22 cellular contexts compared by ENCODE assay signal in genomic region chr3:16474920-16475319, GRCh38. TPM values are rescaled to one million over a fixed set of nuclear protein-coding genes. Genes with fewer than 3 reads are reported as not detected.
DNase-seq lines count a peak whose midpoint lies in the region; ATAC-seq and TF ChIP-seq lines count a peak whose summit lies in the region.
"Had no signal": no experiment of that assay in that cellular context is flagged by ENCODE, and none has a peak within 500 bp of the region (broad histone marks: within the 10 kb centered on the region; RNA-seq: fewer than 3 reads in every experiment).

No MANE protein-coding gene starts in this region.

- H3K4me3 ChIP-seq in AG04450 (ENCODE audit: low read depth, low read length) (no peak overlapping the region), cardiac fibroblast (replicated peaks in 1 of 2; ENCODE audit: low read depth in 2 of 2, low read length in 2 of 2) (no peak overlapping the region)
- H3K4me3 ChIP-seq: PC-9, right lobe of liver, suprapubic skin had no signal

- H3K9me3 ChIP-seq in AG04450 (ENCODE audit: control insufficient read depth, insufficient read depth, low read length), result peaks cover 5% of the 10 kb centered on the region; the same call in 1 of the 2 replicates
- H3K9me3 ChIP-seq: suprapubic skin had no signal

- no peak for TF ChIP-seq CTCF in AG04450 (IDR thresholded peaks at IDR 0.05; ENCODE audit: low read depth, low read length)
- no peak for TF ChIP-seq CTCF in cardiac fibroblast (IDR thresholded peaks at IDR 0.05; ENCODE audit: low read depth, low read length)

- peak overlapping the region; percentile 91 for H3K27ac ChIP-seq in AG04450 (ENCODE audit: low read depth, low read length)
- H3K27ac ChIP-seq: parathyroid adenoma, PC-9, right lobe of liver, suprapubic skin had no signal

- H3K9me3 Mint-ChIP-seq in activated naive CD4-positive, alpha-beta T cell treated with anti-CD3 and anti-CD28 coated beads, Interleukin-2, amount 50 U/mL, for 72 hours, result peaks cover 0 to 6% of the 10 kb centered on the region in 2 donors
- H3K9me3 Mint-ChIP-seq: natural killer cell treated with Interleukin-12 subunit alpha and Interleukin-12 subunit beta and Interleukin-15 and Interleukin-18, amount 100 ng/mL, for 72 hours had no signal

- peaks cover 55 to 94% of the 10 kb centered on the region in 2 donors for H3K36me3 Mint-ChIP-seq in activated naive CD4-positive, alpha-beta T cell treated with anti-CD3 and anti-CD28 coated beads, Interleukin-2, amount 50 U/mL, for 72 hours

- CTCF ChIA-PET in AG04450 (lab: Charles Lee), result no interaction called here

- no peak for TF ChIP-seq POLR2A in erythroblast (IDR thresholded peaks at IDR 0.05; ENCODE audit: low read length)

- peak; percentile 87 for DNase-seq in AG04450 (ENCODE audit: low read depth, low spot score)
- DNase-seq in HCEC 1CT, result peak; percentile 43
- DNase-seq in cardiac fibroblast (ENCODE audit: low read depth in 2 of 2), result peak; percentile 29 to 60
- DNase-seq in iris pigment epithelial cell (ENCODE audit: low read depth), result peak; percentile 88
- DNase-seq in RPMI8226, result no peak
- DNase-seq in erythroblast (lab: John Stamatoyannopoulos, UW), result no peak
- no peak for DNase-seq in activated naive CD4-positive, alpha-beta T cell treated with anti-CD3 and anti-CD28 coated beads, Interleukin-2, amount 50 U/mL, for 72 hours (ENCODE audit: low spot score in 2 of 2)
- DNase-seq: activated T-cell treated with anti-CD3 and anti-CD28 coated beads, Interleukin-2, amount 50 U/mL, for 1 hour; CD4-positive, alpha-beta T cell; cerebellar nuclear complex; effector CD4-positive, alpha-beta T cell; GDM1; head of caudate nucleus; KG1; NCI-H1694 treated with DMSO at 0.1 percent for 48 hours; PC-9; right lobe of liver; T-helper 1 cell had no signal

- POLR2A ChIA-PET in AG04450 (lab: Yijun Ruan, JAX), result interaction anchor here (1.2 kb wide), 1 partner anchor 9 kb away, joined by 6 read pairs; no protein-coding TSS in a partner anchor

- no peaks in the 10 kb centered on the region for H3K27me3 ChIP-seq in AG04450 (ENCODE audit: control insufficient read depth, insufficient read depth, low read length)
- H3K27me3 ChIP-seq: right lobe of liver, suprapubic skin had no signal

- no peak for ATAC-seq in GM19467 (IDR thresholded peaks at IDR 0.05; ENCODE audit: unreplicated experiment)
- ATAC-seq in activated naive CD4-positive, alpha-beta T cell treated with anti-CD3 and anti-CD28 coated beads, Interleukin-2, amount 50 U/mL, for 72 hours, result no peak
- ATAC-seq: natural killer cell treated with Interleukin-12 subunit alpha and Interleukin-12 subunit beta and Interleukin-15 and Interleukin-18, amount 100 ng/mL, for 72 hours had no signal

- H3K27ac Mint-ChIP-seq in activated naive CD4-positive, alpha-beta T cell treated with anti-CD3 and anti-CD28 coated beads, Interleukin-2, amount 50 U/mL, for 72 hours, result peak overlapping the region in 1 of 2 donors; percentile 36

RNA-seq across cellular contexts. Expression of gene RFTN1, which starts 38.6 kb away (rescaled TPM):
- 97.3 and 110 TPM in 2 replicates for polyA plus RNA-seq in AG04450 (2011; rRNA removed)
- 91.8 and 101 TPM in 2 replicates for polyA minus RNA-seq in AG04450 (2011; rRNA and poly(A)+ RNA removed)
- 100 to 1,000 TPM in 1 of 2 donors, 10 to 100 TPM in 1; 94.3 to 111 TPM for total RNA-seq in activated naive CD4-positive, alpha-beta T cell treated with anti-CD3 and anti-CD28 coated beads, Interleukin-2, amount 50 U/mL, for 72 hours

Comparison
In these comparisons a context has a peak if more than half of its experiments do, and no peak if none do; other contexts are left out.
1. DNase-seq: peak in AG04450 (single experiment), HCEC 1CT (single experiment), cardiac fibroblast (2 of 2) and iris pigment epithelial cell (single experiment); none in RPMI8226 (single experiment), erythroblast (0 of 2) and activated naive CD4-positive, alpha-beta T cell treated with anti-CD3 and anti-CD28 coated beads, Interleukin-2, amount 50 U/mL, for 72 hours (0 of 2).